ENCODE assay signal across 2 cellular contexts in the genomic region with DNA sequence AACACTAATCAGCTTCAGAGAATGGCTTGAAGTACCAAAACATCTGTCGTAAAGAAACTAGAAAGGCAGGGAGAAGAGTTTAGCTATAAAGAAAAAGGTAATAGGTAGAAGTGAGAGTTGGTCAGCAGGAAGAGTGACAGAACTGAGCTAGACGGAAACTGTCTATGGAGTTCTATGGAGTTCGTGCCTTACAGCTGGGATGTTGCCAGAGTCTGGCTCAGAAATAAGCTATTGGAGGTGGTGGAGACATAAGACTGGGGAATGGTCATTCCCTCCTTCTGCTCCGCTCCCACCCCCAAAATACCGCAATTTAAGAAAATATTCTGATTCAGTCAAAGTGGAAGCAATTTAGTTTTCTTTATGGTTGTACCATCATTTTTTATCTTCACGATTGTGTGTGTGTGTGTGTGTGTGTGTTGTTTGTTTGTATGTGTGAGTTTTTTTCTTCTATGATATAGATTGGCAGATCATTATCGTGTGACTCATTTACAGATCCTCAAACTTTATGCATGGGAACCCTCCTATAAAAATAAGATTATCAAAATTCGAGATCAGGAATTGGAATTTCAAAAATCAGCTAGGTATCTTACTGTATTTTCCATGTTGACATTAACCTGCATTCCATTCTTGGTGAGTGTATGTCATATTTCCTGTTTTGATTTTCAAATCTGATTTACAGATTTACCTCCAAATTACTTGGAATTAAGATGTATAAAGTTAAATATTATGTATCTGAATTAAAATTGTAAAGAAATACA.
TF ChIP-seq lines count a peak whose summit lies in the region.

No MANE protein-coding gene starts in this region.

TF ChIP-seq in K562, 482 proteins besides CTCF, POLR2A, EP300 and RAD21:
- TF ChIP-seq ZNF830 (CRISPR knock-in tag; IDR thresholded peaks at IDR 0.05) (no peak), ESRRB (CRISPR knock-in tag; IDR thresholded peaks at IDR 0.05; ENCODE audit: borderline replicate concordance) (no peak), SUPT5H (IDR thresholded peaks at IDR 0.05) (no peak), CBFA2T3 (IDR thresholded peaks at IDR 0.05) (no peak), ZNF24 (IDR thresholded peaks at IDR 0.05) (no peak), DPF2 (IDR thresholded peaks at IDR 0.05) (no peak), TAL1 (IDR thresholded peaks at IDR 0.05) (no peak), XRCC5 (IDR thresholded peaks at IDR 0.05; ENCODE audit: low read depth, low read length) (no peak), ZNF274 (IDR thresholded peaks at IDR 0.05; ENCODE audit: borderline replicate concordance, low read depth, low read length) (no peak), ILK (tag; IDR thresholded peaks at IDR 0.05; ENCODE audit: borderline replicate concordance, low read depth) (no peak), PCBP2 (IDR thresholded peaks at IDR 0.05; ENCODE audit: low read depth, low read length, poor library complexity, severe bottlenecking) (no peak), RFX1 (IDR thresholded peaks at IDR 0.05) (no peak), ZNF239 (CRISPR knock-in tag; IDR thresholded peaks at IDR 0.05) (no peak), MEIS2 (IDR thresholded peaks at IDR 0.05; ENCODE audit: partially characterized antibody) (no peak), ELF4 (CRISPR knock-in tag; IDR thresholded peaks at IDR 0.05) (no peak), NR2C1 (IDR thresholded peaks at IDR 0.05) (no peak), NR2C1 (tag; IDR thresholded peaks at IDR 0.05) (no peak), JUN (IDR thresholded peaks at IDR 0.05; ENCODE audit: borderline replicate concordance, low read depth, low read length) (no peak), JUN (CRISPR knock-in tag; IDR thresholded peaks at IDR 0.05; ENCODE audit: borderline replicate concordance) (no peak), ZNF445 (CRISPR knock-in tag; IDR thresholded peaks at IDR 0.05; ENCODE audit: low read depth) (no peak)
- TF ChIP-seq, protein P1, sequence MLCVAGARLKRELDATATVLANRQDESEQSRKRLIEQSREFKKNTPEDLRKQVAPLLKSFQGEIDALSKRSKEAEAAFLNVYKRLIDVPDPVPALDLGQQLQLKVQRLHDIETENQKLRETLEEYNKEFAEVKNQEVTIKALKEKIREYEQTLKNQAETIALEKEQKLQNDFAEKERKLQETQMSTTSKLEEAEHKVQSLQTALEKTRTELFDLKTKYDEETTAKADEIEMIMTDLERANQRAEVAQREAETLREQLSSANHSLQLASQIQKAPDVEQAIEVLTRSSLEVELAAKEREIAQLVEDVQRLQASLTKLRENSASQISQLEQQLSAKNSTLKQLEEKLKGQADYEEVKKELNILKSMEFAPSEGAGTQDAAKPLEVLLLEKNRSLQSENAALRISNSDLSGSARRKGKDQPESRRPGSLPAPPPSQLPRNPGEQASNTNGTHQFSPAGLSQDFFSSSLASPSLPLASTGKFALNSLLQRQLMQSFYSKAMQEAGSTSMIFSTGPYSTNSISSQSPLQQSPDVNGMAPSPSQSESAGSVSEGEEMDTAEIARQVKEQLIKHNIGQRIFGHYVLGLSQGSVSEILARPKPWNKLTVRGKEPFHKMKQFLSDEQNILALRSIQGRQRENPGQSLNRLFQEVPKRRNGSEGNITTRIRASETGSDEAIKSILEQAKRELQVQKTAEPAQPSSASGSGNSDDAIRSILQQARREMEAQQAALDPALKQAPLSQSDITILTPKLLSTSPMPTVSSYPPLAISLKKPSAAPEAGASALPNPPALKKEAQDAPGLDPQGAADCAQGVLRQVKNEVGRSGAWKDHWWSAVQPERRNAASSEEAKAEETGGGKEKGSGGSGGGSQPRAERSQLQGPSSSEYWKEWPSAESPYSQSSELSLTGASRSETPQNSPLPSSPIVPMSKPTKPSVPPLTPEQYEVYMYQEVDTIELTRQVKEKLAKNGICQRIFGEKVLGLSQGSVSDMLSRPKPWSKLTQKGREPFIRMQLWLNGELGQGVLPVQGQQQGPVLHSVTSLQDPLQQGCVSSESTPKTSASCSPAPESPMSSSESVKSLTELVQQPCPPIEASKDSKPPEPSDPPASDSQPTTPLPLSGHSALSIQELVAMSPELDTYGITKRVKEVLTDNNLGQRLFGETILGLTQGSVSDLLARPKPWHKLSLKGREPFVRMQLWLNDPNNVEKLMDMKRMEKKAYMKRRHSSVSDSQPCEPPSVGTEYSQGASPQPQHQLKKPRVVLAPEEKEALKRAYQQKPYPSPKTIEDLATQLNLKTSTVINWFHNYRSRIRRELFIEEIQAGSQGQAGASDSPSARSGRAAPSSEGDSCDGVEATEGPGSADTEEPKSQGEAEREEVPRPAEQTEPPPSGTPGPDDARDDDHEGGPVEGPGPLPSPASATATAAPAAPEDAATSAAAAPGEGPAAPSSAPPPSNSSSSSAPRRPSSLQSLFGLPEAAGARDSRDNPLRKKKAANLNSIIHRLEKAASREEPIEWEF (CRISPR knock-in tag; IDR thresholded peaks at IDR 0.05) = no peak
- TF ChIP-seq, protein P2, sequence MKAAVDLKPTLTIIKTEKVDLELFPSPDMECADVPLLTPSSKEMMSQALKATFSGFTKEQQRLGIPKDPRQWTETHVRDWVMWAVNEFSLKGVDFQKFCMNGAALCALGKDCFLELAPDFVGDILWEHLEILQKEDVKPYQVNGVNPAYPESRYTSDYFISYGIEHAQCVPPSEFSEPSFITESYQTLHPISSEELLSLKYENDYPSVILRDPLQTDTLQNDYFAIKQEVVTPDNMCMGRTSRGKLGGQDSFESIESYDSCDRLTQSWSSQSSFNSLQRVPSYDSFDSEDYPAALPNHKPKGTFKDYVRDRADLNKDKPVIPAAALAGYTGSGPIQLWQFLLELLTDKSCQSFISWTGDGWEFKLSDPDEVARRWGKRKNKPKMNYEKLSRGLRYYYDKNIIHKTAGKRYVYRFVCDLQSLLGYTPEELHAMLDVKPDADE (conservative IDR thresholded peaks at IDR 0.05; ENCODE audit: control insufficient read depth, low read depth, low read length) = no peak

TF ChIP-seq in endothelial cell of umbilical vein, 7 proteins besides CTCF, POLR2A, EP300 and RAD21:
- TF ChIP-seq JUN (IDR thresholded peaks at IDR 0.05; ENCODE audit: borderline replicate concordance, insufficient read depth, insufficient read length, low read depth) (peak; percentile 30), GATA2 (IDR thresholded peaks at IDR 0.05; ENCODE audit: insufficient read depth, insufficient read length, low read depth, low read length) (peak; percentile 40), MYC (IDR thresholded peaks at IDR 0.05; ENCODE audit: low read depth, low read length) (no peak), FOS (IDR thresholded peaks at IDR 0.05; ENCODE audit: borderline replicate concordance, insufficient read depth, low read length) (no peak), EZH2 (IDR thresholded peaks at IDR 0.05; ENCODE audit: borderline replicate concordance, low read depth, low read length, severe bottlenecking) (no peak)
- TF ChIP-seq, protein P3, sequence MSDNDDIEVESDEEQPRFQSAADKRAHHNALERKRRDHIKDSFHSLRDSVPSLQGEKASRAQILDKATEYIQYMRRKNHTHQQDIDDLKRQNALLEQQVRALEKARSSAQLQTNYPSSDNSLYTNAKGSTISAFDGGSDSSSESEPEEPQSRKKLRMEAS (IDR thresholded peaks at IDR 0.05; ENCODE audit: insufficient read depth, insufficient read length) = no peak
